Comparison of ENCODE assay signal across 1 cellular context in the genomic region with DNA sequence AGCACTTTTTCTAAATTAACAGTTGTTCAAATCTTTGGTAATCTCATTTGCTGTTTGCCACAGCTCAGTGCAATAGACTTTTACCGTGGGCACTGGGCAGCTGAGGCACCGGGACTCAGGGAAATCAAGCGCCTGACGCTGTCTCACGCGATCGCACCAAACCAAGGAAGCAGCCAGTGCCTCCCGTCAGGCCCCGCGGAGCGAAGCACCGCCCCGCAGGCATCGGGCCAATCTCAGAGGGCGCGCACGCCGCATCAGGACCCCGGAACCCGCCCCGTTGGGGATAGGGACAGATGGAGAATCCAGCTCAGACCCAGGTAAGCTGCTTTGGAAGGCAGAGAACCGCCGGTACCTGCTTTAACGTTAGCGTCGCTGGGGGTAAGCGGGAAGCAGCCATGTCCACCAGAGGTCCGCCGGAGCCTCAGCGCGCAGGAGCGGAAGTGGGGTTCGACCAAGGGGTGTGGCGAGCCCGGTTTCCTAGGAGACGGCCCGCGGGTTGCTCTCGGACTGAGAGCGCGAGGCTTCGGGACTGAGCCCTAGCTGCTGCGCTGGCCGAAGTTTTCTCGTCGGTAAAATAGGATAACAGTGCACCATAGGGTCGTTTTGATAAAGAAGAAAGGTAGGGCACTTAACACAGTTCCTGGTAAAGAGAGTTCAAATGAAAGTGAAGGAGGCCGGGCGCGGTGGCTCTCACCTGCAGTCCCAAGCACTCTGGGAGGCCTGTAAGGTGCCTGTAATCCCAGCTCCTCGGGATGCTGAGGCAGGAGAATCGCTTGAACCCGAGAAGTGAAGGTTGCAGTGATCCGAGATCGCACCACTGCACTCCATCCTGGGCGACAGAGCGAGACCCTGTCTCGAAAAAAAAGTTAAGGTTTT.
A peak's percentile ranks its signal among the peaks of the same experiment; 100 is the strongest.
TF ChIP-seq lines count a peak whose summit lies in the region.

A gene with protein sequence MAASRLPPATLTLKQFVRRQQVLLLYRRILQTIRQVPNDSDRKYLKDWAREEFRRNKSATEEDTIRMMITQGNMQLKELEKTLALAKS (minus strand): TSS at position 428 of the 876 bp plus-strand sequence. CDS start 31 bp downstream, at position 397.

TF ChIP-seq in HepG2, 621 proteins besides CTCF, POLR2A, EP300 and RAD21 (continued from another document and continues in another):
- TF ChIP-seq, protein P1, sequence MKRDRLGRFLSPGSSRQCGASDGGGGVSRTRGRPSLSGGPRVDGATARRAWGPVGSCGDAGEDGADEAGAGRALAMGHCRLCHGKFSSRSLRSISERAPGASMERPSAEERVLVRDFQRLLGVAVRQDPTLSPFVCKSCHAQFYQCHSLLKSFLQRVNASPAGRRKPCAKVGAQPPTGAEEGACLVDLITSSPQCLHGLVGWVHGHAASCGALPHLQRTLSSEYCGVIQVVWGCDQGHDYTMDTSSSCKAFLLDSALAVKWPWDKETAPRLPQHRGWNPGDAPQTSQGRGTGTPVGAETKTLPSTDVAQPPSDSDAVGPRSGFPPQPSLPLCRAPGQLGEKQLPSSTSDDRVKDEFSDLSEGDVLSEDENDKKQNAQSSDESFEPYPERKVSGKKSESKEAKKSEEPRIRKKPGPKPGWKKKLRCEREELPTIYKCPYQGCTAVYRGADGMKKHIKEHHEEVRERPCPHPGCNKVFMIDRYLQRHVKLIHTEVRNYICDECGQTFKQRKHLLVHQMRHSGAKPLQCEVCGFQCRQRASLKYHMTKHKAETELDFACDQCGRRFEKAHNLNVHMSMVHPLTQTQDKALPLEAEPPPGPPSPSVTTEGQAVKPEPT (CRISPR knock-in tag; IDR thresholded peaks at IDR 0.05; ENCODE audit: low read depth), result no peak
- no peak for TF ChIP-seq ZNF660 (CRISPR knock-in tag; IDR thresholded peaks at IDR 0.05; ENCODE audit: borderline replicate concordance, low read depth)
- TF ChIP-seq ZFP90 (CRISPR knock-in tag; IDR thresholded peaks at IDR 0.05; ENCODE audit: borderline replicate concordance), result peak; percentile 91; the same call in 1 of the 2 replicates
- TF ChIP-seq GATAD1 (CRISPR knock-in tag; IDR thresholded peaks at IDR 0.05), result peak; percentile 87
- TF ChIP-seq ELF1 (CRISPR knock-in tag; IDR thresholded peaks at IDR 0.05), result peak; percentile 94
- TF ChIP-seq NFIB (CRISPR knock-in tag; IDR thresholded peaks at IDR 0.05; ENCODE audit: borderline replicate concordance), result no peak
- peak; percentile 90 for TF ChIP-seq PHF20 (CRISPR knock-in tag; IDR thresholded peaks at IDR 0.05)
- peak; percentile 78 for TF ChIP-seq RFX3 (CRISPR knock-in tag; IDR thresholded peaks at IDR 0.05)
- TF ChIP-seq TRIM24 (CRISPR knock-in tag; IDR thresholded peaks at IDR 0.05), result no peak
- peak; percentile 94 for TF ChIP-seq ZNF501 (CRISPR knock-in tag; IDR thresholded peaks at IDR 0.05)
- TF ChIP-seq ZFY (CRISPR knock-in tag; IDR thresholded peaks at IDR 0.05), result peak; percentile 81
- peak; percentile 25 for TF ChIP-seq TEAD3 (CRISPR knock-in tag; optimal IDR thresholded peaks at IDR 0.05; ENCODE audit: borderline replicate concordance)
- TF ChIP-seq JDP2 (CRISPR knock-in tag; IDR thresholded peaks at IDR 0.05; ENCODE audit: borderline replicate concordance), result no peak
- TF ChIP-seq ZNF839 (CRISPR knock-in tag; IDR thresholded peaks at IDR 0.05; ENCODE audit: borderline replicate concordance), result no peak
- TF ChIP-seq BRCA1 (CRISPR knock-in tag; IDR thresholded peaks at IDR 0.05), result peak; percentile 29; the same call in 1 of the 2 replicates
- TF ChIP-seq DMAP1 (CRISPR knock-in tag; IDR thresholded peaks at IDR 0.05), result peak; percentile 86
- TF ChIP-seq, protein P2, sequence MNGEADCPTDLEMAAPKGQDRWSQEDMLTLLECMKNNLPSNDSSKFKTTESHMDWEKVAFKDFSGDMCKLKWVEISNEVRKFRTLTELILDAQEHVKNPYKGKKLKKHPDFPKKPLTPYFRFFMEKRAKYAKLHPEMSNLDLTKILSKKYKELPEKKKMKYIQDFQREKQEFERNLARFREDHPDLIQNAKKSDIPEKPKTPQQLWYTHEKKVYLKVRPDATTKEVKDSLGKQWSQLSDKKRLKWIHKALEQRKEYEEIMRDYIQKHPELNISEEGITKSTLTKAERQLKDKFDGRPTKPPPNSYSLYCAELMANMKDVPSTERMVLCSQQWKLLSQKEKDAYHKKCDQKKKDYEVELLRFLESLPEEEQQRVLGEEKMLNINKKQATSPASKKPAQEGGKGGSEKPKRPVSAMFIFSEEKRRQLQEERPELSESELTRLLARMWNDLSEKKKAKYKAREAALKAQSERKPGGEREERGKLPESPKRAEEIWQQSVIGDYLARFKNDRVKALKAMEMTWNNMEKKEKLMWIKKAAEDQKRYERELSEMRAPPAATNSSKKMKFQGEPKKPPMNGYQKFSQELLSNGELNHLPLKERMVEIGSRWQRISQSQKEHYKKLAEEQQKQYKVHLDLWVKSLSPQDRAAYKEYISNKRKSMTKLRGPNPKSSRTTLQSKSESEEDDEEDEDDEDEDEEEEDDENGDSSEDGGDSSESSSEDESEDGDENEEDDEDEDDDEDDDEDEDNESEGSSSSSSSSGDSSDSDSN (CRISPR knock-in tag; IDR thresholded peaks at IDR 0.05), result peak; percentile 71
- TF ChIP-seq NBN (conservative IDR thresholded peaks at IDR 0.05), result no peak
- TF ChIP-seq ZNF83 (CRISPR knock-in tag; IDR thresholded peaks at IDR 0.05; ENCODE audit: borderline replicate concordance), result peak; percentile 88; the same call in 1 of the 2 replicates
- peak; percentile 76 for TF ChIP-seq KDM5A (IDR thresholded peaks at IDR 0.05; ENCODE audit: borderline replicate concordance, low read length)
- TF ChIP-seq KMT2B (CRISPR knock-in tag; IDR thresholded peaks at IDR 0.05), result peak; percentile 88
- TF ChIP-seq ARID2 (CRISPR knock-in tag; IDR thresholded peaks at IDR 0.05; ENCODE audit: borderline replicate concordance), result peak; percentile 10; the same call in 1 of the 2 replicates
- peak; percentile 48; the same call in 1 of the 2 replicates for TF ChIP-seq ZMAT3 (CRISPR knock-in tag; conservative IDR thresholded peaks at IDR 0.05)
- TF ChIP-seq MTA3 (CRISPR knock-in tag; IDR thresholded peaks at IDR 0.05), result no peak
- TF ChIP-seq AGO2 (optimal IDR thresholded peaks at IDR 0.05; ENCODE audit: low read depth, low read length), result peak; percentile 63
- no peak for TF ChIP-seq SP1 (IDR thresholded peaks at IDR 0.05)
- TF ChIP-seq SP1 (CRISPR knock-in tag; IDR thresholded peaks at IDR 0.05), result peak; percentile 62
- 0 out of 2 replicates have a peak, but pooled peaks have one; percentile 68 for TF ChIP-seq SNAPC2 (CRISPR knock-in tag; IDR thresholded peaks at IDR 0.05)
- no peak for TF ChIP-seq HNRNPH1 (optimal IDR thresholded peaks at IDR 0.05; ENCODE audit: low read depth, low read length)
- TF ChIP-seq HNF1A (IDR thresholded peaks at IDR 0.05; ENCODE audit: low read depth), result no peak
- TF ChIP-seq HNF1A (CRISPR knock-in tag; IDR thresholded peaks at IDR 0.05; ENCODE audit: borderline replicate concordance), result peak; percentile 51; the same call in 1 of the 2 replicates
- TF ChIP-seq IRX3 (CRISPR knock-in tag; IDR thresholded peaks at IDR 0.05; ENCODE audit: borderline replicate concordance, low read depth), result 0 out of 2 replicates have a peak, but pooled peaks have one; percentile 62
- TF ChIP-seq ZNF225 (CRISPR knock-in tag; IDR thresholded peaks at IDR 0.05), result peak; percentile 86
- TF ChIP-seq BHLHE40 (IDR thresholded peaks at IDR 0.05; ENCODE audit: low read length), result peak; percentile 58; the same call in 1 of the 2 replicates
- TF ChIP-seq FOXJ3 (CRISPR knock-in tag; IDR thresholded peaks at IDR 0.05; ENCODE audit: borderline replicate concordance), result no peak
- TF ChIP-seq, protein P3, sequence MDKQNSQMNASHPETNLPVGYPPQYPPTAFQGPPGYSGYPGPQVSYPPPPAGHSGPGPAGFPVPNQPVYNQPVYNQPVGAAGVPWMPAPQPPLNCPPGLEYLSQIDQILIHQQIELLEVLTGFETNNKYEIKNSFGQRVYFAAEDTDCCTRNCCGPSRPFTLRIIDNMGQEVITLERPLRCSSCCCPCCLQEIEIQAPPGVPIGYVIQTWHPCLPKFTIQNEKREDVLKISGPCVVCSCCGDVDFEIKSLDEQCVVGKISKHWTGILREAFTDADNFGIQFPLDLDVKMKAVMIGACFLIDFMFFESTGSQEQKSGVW (CRISPR knock-in tag; IDR thresholded peaks at IDR 0.05; ENCODE audit: borderline replicate concordance), result no peak
- TF ChIP-seq ZNF709 (CRISPR knock-in tag; IDR thresholded peaks at IDR 0.05), result peak; percentile 76; the same call in 1 of the 2 replicates
- TF ChIP-seq, protein P4, sequence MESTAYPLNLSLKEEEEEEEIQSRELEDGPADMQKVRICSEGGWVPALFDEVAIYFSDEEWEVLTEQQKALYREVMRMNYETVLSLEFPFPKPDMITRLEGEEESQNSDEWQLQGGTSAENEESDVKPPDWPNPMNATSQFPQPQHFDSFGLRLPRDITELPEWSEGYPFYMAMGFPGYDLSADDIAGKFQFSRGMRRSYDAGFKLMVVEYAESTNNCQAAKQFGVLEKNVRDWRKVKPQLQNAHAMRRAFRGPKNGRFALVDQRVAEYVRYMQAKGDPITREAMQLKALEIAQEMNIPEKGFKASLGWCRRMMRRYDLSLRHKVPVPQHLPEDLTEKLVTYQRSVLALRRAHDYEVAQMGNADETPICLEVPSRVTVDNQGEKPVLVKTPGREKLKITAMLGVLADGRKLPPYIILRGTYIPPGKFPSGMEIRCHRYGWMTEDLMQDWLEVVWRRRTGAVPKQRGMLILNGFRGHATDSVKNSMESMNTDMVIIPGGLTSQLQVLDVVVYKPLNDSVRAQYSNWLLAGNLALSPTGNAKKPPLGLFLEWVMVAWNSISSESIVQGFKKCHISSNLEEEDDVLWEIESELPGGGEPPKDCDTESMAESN (CRISPR knock-in tag; conservative IDR thresholded peaks at IDR 0.05), result peak; percentile 82; the same call in 1 of the 2 replicates
- peak; percentile 23; the same call in 1 of the 2 replicates for TF ChIP-seq ZNF205 (CRISPR knock-in tag; IDR thresholded peaks at IDR 0.05)
- no peak for TF ChIP-seq ZBTB1 (CRISPR knock-in tag; IDR thresholded peaks at IDR 0.05; ENCODE audit: borderline replicate concordance)
- TF ChIP-seq CBX5 (CRISPR knock-in tag; IDR thresholded peaks at IDR 0.05; ENCODE audit: borderline replicate concordance), result peak; percentile 74; the same call in 1 of the 2 replicates
- no peak for TF ChIP-seq ZNF260 (CRISPR knock-in tag; IDR thresholded peaks at IDR 0.05; ENCODE audit: borderline replicate concordance, low read depth)
- peak; percentile 83 for TF ChIP-seq BRD4 (CRISPR knock-in tag; IDR thresholded peaks at IDR 0.05)
- TF ChIP-seq HDAC1 (CRISPR knock-in tag; IDR thresholded peaks at IDR 0.05), result peak; percentile 83
- TF ChIP-seq, protein P5, sequence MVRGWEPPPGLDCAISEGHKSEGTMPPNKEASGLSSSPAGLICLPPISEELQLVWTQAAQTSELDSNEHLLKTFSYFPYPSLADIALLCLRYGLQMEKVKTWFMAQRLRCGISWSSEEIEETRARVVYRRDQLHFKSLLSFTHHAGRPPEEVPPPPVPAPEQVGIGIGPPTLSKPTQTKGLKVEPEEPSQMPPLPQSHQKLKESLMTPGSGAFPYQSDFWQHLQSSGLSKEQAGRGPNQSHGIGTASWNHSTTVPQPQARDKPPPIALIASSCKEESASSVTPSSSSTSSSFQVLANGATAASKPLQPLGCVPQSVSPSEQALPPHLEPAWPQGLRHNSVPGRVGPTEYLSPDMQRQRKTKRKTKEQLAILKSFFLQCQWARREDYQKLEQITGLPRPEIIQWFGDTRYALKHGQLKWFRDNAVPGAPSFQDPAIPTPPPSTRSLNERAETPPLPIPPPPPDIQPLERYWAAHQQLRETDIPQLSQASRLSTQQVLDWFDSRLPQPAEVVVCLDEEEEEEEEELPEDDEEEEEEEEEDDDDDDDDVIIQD (CRISPR knock-in tag; IDR thresholded peaks at IDR 0.05; ENCODE audit: low read depth), result peak; percentile 14; the same call in 1 of the 2 replicates
- TF ChIP-seq NONO (IDR thresholded peaks at IDR 0.05), result no peak
- peak; percentile 86 for TF ChIP-seq NONO (CRISPR knock-in tag; conservative IDR thresholded peaks at IDR 0.05)
- TF ChIP-seq ZFP62 (CRISPR knock-in tag; IDR thresholded peaks at IDR 0.05), result no peak
- peak; percentile 85; the same call in 1 of the 2 replicates for TF ChIP-seq SALL1 (CRISPR knock-in tag; IDR thresholded peaks at IDR 0.05)
- TF ChIP-seq MEIS2 (CRISPR knock-in tag; IDR thresholded peaks at IDR 0.05), result peak; percentile 70; the same call in 1 of the 2 replicates
- TF ChIP-seq PHF8 (CRISPR knock-in tag; IDR thresholded peaks at IDR 0.05), result peak; percentile 97
- TF ChIP-seq, protein P6, sequence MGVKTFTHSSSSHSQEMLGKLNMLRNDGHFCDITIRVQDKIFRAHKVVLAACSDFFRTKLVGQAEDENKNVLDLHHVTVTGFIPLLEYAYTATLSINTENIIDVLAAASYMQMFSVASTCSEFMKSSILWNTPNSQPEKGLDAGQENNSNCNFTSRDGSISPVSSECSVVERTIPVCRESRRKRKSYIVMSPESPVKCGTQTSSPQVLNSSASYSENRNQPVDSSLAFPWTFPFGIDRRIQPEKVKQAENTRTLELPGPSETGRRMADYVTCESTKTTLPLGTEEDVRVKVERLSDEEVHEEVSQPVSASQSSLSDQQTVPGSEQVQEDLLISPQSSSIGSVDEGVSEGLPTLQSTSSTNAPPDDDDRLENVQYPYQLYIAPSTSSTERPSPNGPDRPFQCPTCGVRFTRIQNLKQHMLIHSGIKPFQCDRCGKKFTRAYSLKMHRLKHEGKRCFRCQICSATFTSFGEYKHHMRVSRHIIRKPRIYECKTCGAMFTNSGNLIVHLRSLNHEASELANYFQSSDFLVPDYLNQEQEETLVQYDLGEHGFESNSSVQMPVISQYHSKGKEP (CRISPR knock-in tag; IDR thresholded peaks at IDR 0.05), result peak; percentile 52; the same call in 1 of the 2 replicates
- TF ChIP-seq ATF1 (CRISPR knock-in tag; IDR thresholded peaks at IDR 0.05), result peak; percentile 23; the same call in 1 of the 2 replicates
